Comparison of ENCODE assay signal across 21 cellular contexts in genomic region chr14:96418075-96418474, GRCh38. TPM values are rescaled to one million over a fixed set of nuclear protein-coding genes. Genes with fewer than 3 reads are reported as not detected.
A peak's percentile ranks its signal among the peaks of the same experiment; 100 is the strongest.
DNase-seq lines count a peak whose midpoint lies in the region; ATAC-seq, FAIRE-seq and TF ChIP-seq lines count a peak whose summit lies in the region.
"Had no signal": no experiment of that assay in that cellular context is flagged by ENCODE, and none has a peak within 500 bp of the region (broad histone marks: within the 10 kb centered on the region; RNA-seq: fewer than 3 reads in every experiment).

No MANE protein-coding gene starts in this region.

- no peak overlapping the region for H3K27ac Mint-ChIP-seq in immature natural killer cell
- no peak overlapping the region for H3K27ac Mint-ChIP-seq in nephron progenitor cell
- H3K27ac Mint-ChIP-seq: B cell; CD4-positive, alpha-beta T cell; CD8-positive, alpha-beta T cell had no signal

- no peak overlapping the region for H3K9ac ChIP-seq in HCT116 (ENCODE audit: low read length)
- H3K9ac ChIP-seq in K562 (ENCODE audit: insufficient read depth in 1 of 2, low read depth in 2 of 2, low read length in 2 of 2), result no peak overlapping the region
- H3K9ac ChIP-seq: BLaER1 treated with 17β-estradiol and CSF1 and Interleukin-3, amounts not matched to agents 10 nM and 100 nM had no signal

- intact Hi-C loops in HCT116 (cut with micrococcal nuclease), result no loop called here
- intact Hi-C loops in K562 (cut with micrococcal nuclease), result no loop called here

- H2AFZ ChIP-seq in HCT116 (ENCODE audit: low read depth, low read length, poor library complexity, severe bottlenecking) (no peak overlapping the region), K562 (ENCODE audit: low read depth, low read length) (no peak overlapping the region)

- H3K36me3 Mint-ChIP-seq in immature natural killer cell (no peaks in the 10 kb centered on the region), nephron progenitor cell (ENCODE audit: low read depth) (no peaks in the 10 kb centered on the region)
- H3K36me3 Mint-ChIP-seq: CD8-positive, alpha-beta T cell had no signal

- FAIRE-seq in K562 (lab: Jason Lieb, UNC), result no peak
- FAIRE-seq: A549, D721Med, G401.6, GM12891, GM19239 had no signal

- in situ Hi-C loops in K562 (cut with MboI), result loop anchor here (25.0 kb wide), 1 partner anchor 856 kb away; no protein-coding TSS in a partner anchor

- H3K27me3 ChIP-seq in HCT116 (ENCODE audit: insufficient read depth, low read length), result no peaks in the 10 kb centered on the region
- H3K27me3 ChIP-seq in K562 (ENCODE audit: control insufficient read depth in 2 of 2, insufficient read depth in 2 of 2, low read length in 2 of 2), result peaks cover 0 to 5% of the 10 kb centered on the region in 2 experiments; a peak in 2 of 5 replicates
- H3K27me3 ChIP-seq: BLaER1 treated with 17β-estradiol and CSF1 and Interleukin-3, amounts not matched to agents 10 nM and 100 nM had no signal

- ATAC-seq in HCT116 (peak; percentile 42; the same call in 1 of the 2 replicates), K562 (peak; percentile 68; the same call in 2 of the 3 replicates)
- ATAC-seq: A549; CD8-positive, alpha-beta T cell had no signal

- BruUV-seq in HCT116 (replicated peaks; lab: Mats Ljungman, UMichigan) (no TSS peak), K562 (replicated peaks; lab: Mats Ljungman, UMichigan) (no TSS peak)

- TF ChIP-seq RAD21 in HCT116 (IDR thresholded peaks at IDR 0.05; ENCODE audit: low read depth), result no peak
- no peak for TF ChIP-seq RAD21 in K562 (CRISPR knock-in tag; conservative IDR thresholded peaks at IDR 0.05 in 1 of 2, IDR thresholded peaks at IDR 0.05 in 1 of 2)

- H3K4me1 ChIP-seq in HCT116 (ENCODE audit: control insufficient read depth in 1 of 2, insufficient read depth in 2 of 2, low read length in 2 of 2) (no peaks in the 10 kb centered on the region), K562 (replicated peaks in 1 of 2; ENCODE audit: control insufficient read depth in 2 of 2, insufficient read depth in 2 of 2, low read length in 2 of 2) (no peaks in the 10 kb centered on the region; a peak in 1 of 5 replicates)
- H3K4me1 ChIP-seq: A549; BLaER1 treated with 17β-estradiol and CSF1 and Interleukin-3, amounts not matched to agents 10 nM and 100 nM; Caco-2 had no signal

- H3K4me3 Mint-ChIP-seq in immature natural killer cell (no peak overlapping the region), nephron progenitor cell (no peak overlapping the region)
- H3K4me3 Mint-ChIP-seq: B cell; CD4-positive, alpha-beta T cell; CD8-positive, alpha-beta T cell had no signal

- no peak for TF ChIP-seq EP300 in K562 (IDR thresholded peaks at IDR 0.05; ENCODE audit: low read length)

- H3K36me3 ChIP-seq in HCT116 (ENCODE audit: control insufficient read depth in 1 of 2, insufficient read depth in 2 of 2, low read length in 2 of 2), result no peaks in the 10 kb centered on the region
- no peaks in the 10 kb centered on the region for H3K36me3 ChIP-seq in K562 (ENCODE audit: control insufficient read depth, insufficient read depth, low read length)
- H3K36me3 ChIP-seq: BLaER1 treated with 17β-estradiol and CSF1 and Interleukin-3, amounts not matched to agents 10 nM and 100 nM had no signal

- no peak overlapping the region for H3K27ac ChIP-seq in HCT116 (ENCODE audit: low read depth, low read length)
- no peak overlapping the region for H3K27ac ChIP-seq in K562 (ENCODE audit: extremely low read depth, low read depth, low read length)
- H3K27ac ChIP-seq: 22Rv1; A549; BLaER1 treated with 17β-estradiol and CSF1 and Interleukin-3, amounts not matched to agents 10 nM and 100 nM; C4-2B had no signal

- no peak for TF ChIP-seq CTCF in HCT116 (IDR thresholded peaks at IDR 0.05 in 2 of 3, conservative IDR thresholded peaks at IDR 0.05 in 1 of 3; ENCODE audit: borderline replicate concordance in 1 of 3, insufficient read depth in 1 of 3, low read depth in 2 of 3, low read length in 2 of 3)
- TF ChIP-seq CTCF in K562 (IDR thresholded peaks at IDR 0.05 in 2 of 3, conservative IDR thresholded peaks at IDR 0.05 in 1 of 3; ENCODE audit: insufficient read depth in 2 of 3, low read depth in 1 of 3, low read length in 3 of 3), result no peak
- TF ChIP-seq CTCF in nephron progenitor cell (IDR thresholded peaks at IDR 0.05), result no peak

- H3K9me1 ChIP-seq in K562 (ENCODE audit: control insufficient read depth, insufficient read depth, low read length), result no peaks in the 10 kb centered on the region

- TF ChIP-seq POLR2A in HCT116 (IDR thresholded peaks at IDR 0.05; ENCODE audit: borderline replicate concordance, extremely low read depth, insufficient read depth, insufficient read length) (no peak), K562 (conservative IDR thresholded peaks at IDR 0.05) (no peak)

- H3K4me3 ChIP-seq in HCT116 (replicated peaks in 1 of 2; ENCODE audit: low read depth in 1 of 2, low read length in 2 of 2), result no peak overlapping the region
- no peak overlapping the region for H3K4me3 ChIP-seq in K562
- H3K4me3 ChIP-seq: A549; BLaER1 treated with 17β-estradiol and CSF1 and Interleukin-3, amounts not matched to agents 10 nM and 100 nM had no signal

- RAD21 ChIA-PET in HCT116 (lab: Charles Lee; ENCODE audit: low non-redundant PET in 1 of 2, low total read pairs in 2 of 2, uncharacterized antibody in 2 of 2, unreplicated experiment in 2 of 2), result no interaction called here

- H3K79me2 ChIP-seq in HCT116 (ENCODE audit: insufficient read depth, low read length) (no peaks in the 10 kb centered on the region), K562 (ENCODE audit: control insufficient read depth, insufficient read depth, low read length) (no peaks in the 10 kb centered on the region)

- no peaks in the 10 kb centered on the region for H4K20me1 ChIP-seq in HCT116 (ENCODE audit: insufficient read depth)
- H4K20me1 ChIP-seq in K562 (replicated peaks; ENCODE audit: control insufficient read depth, insufficient read depth, low read length), result no peaks in the 10 kb centered on the region
- H4K20me1 ChIP-seq: BLaER1 treated with 17β-estradiol and CSF1 and Interleukin-3, amounts not matched to agents 10 nM and 100 nM had no signal

- H3K27me3 Mint-ChIP-seq in immature natural killer cell (ENCODE audit: low read depth in 3 of 3) (peaks cover 0 to 7% (median 0%) of the 10 kb centered on the region in 3 donors), nephron progenitor cell (ENCODE audit: low read depth, poor library complexity) (no peaks in the 10 kb centered on the region)
- H3K27me3 Mint-ChIP-seq: CD4-positive, alpha-beta T cell had no signal

- POLR2A ChIA-PET in HCT116 (lab: Charles Lee) (no interaction called here), HEK293T (lab: Yijun Ruan, JAX) (no interaction called here), K562 (lab: Yijun Ruan, JAX) (no interaction called here)

- CTCF ChIA-PET in HCT116 (lab: Charles Lee) (no interaction called here), HEK293T (lab: Yijun Ruan, JAX) (no interaction called here), K562 (lab: Yijun Ruan, JAX; ENCODE audit: low intra/inter-chr PET ratio) (interaction anchor here (0.9 kb wide), 1 partner anchor 120 kb away, joined by 4 read pairs; no protein-coding TSS in a partner anchor)

- DNase-seq in HCT116 (ENCODE audit: low read depth, low spot score), result no peak
- DNase-seq in HEK293T (ENCODE audit: extremely low spot score), result no peak
- DNase-seq in K562 (ENCODE audit: extremely low read depth in 1 of 4, low spot score in 3 of 4), result no peak
- DNase-seq in immature natural killer cell, result no peak
- no peak for DNase-seq in nephron progenitor cell
- DNase-seq: AML-193; Caco-2; Calu3; CD4-positive, alpha-beta T cell; CD8-positive, alpha-beta T cell; DMS79 treated with DMSO at 0.1 percent for 48 hours; GF-D8 had no signal

- no peak overlapping the region for H3K4me2 ChIP-seq in HCT116 (ENCODE audit: low read length)
- H3K4me2 ChIP-seq in K562 (ENCODE audit: insufficient read depth, low read length), result no peak overlapping the region
- H3K4me2 ChIP-seq: A549; BLaER1 treated with 17β-estradiol and CSF1 and Interleukin-3, amounts not matched to agents 10 nM and 100 nM had no signal

- H3K9me2 ChIP-seq in HCT116 (ENCODE audit: insufficient read depth), result no peaks in the 10 kb centered on the region

- no peaks in the 10 kb centered on the region for H3K9me3 Mint-ChIP-seq in immature natural killer cell
- no peaks in the 10 kb centered on the region for H3K9me3 Mint-ChIP-seq in nephron progenitor cell
- H3K9me3 Mint-ChIP-seq: CD4-positive, alpha-beta T cell; CD8-positive, alpha-beta T cell had no signal

- peaks cover 0 to under 1% of the 10 kb centered on the region in 2 donors for H3K4me1 Mint-ChIP-seq in immature natural killer cell
- peaks cover 12% of the 10 kb centered on the region for H3K4me1 Mint-ChIP-seq in nephron progenitor cell
- H3K4me1 Mint-ChIP-seq: B cell had no signal

- H3K9me3 ChIP-seq in HCT116 (ENCODE audit: control insufficient read depth in 1 of 2, insufficient read depth in 1 of 2, low read depth in 1 of 2, low read length in 2 of 2) (no peaks in the 10 kb centered on the region), K562 (replicated peaks; ENCODE audit: control insufficient read depth, insufficient read depth, low read depth, low read length) (no peaks in the 10 kb centered on the region)
- H3K9me3 ChIP-seq: A549; BLaER1 treated with 17β-estradiol and CSF1 and Interleukin-3, amounts not matched to agents 10 nM and 100 nM; Caco-2 had no signal

- 28% methylated on average over 4 of the region's 4 CpGs for WGBS in K562 (ENCODE audit: insufficient coverage, low coverage, missing lambda C conversion rate)

RNA-seq across cellular contexts. Expression of gene AK7, which starts 26.1 kb away (rescaled TPM):
- total RNA-seq in HCT116 (2021; ENCODE audit: unreplicated experiment) (2.8 TPM), K562 (2014; rRNA removed) (0.18 and 0.86 TPM in 2 replicates), K562 (2014; rRNA removed; fragmentation: Illumina TruSeq; extraction: Trizol) (1.4 and 1.6 TPM in 2 replicates), K562 (2015; rRNA removed; fragmentation: Illumina TruSeq; extraction: Trizol) (0.43 and 0.53 TPM in 2 replicates), K562 (2021) (0.98 TPM in 2 replicates)
- 0.75 and 1.7 TPM in 2 replicates for polyA plus RNA-seq in HCT116 (2012)
- total RNA-seq in K562 (2011; cell fraction: chromatin; rRNA removed; ENCODE audit: low replicate concordance), result 4.5 and 4.7 TPM in 2 replicates
- total RNA-seq in K562 (2011; cell fraction: nucleolus; rRNA removed), result 2.7 and 2.9 TPM in 2 replicates
- total RNA-seq in K562 (2011; cell fraction: nucleoplasm; rRNA removed), result 3.7 and 4.7 TPM in 2 replicates
- polyA plus RNA-seq in K562 (2011; rRNA removed) (0.62 and 1.3 TPM in 2 replicates), K562 (2014; fragmentation: Illumina TruSeq; extraction: Trizol) (0.89 and 1.0 TPM in 2 replicates), K562 (2014; fragmentation: Nextera tagmentation; extraction: Ambion mirVana) (1 to 10 TPM in 1 of 2 experiments, under 1 TPM in 1; 0.94 to 1.1 TPM), K562 (2014; rRNA removed) (0.81 and 1.1 TPM in 2 replicates), immature natural killer cell (under 1 TPM in 1 of 3 donors, not detected in 2; 0.31 TPM)
- polyA plus RNA-seq in K562 (2011; cell fraction: cytosol; rRNA removed), result 0.58 and 0.69 TPM in 2 replicates
- polyA plus RNA-seq in K562 (2011; cell fraction: nucleus; rRNA removed), result 0.55 and 1.2 TPM in 2 replicates
- polyA plus RNA-seq in K562 (2012), result 0.98 and 1.3 TPM in 2 replicates
- 0.81 and 2.1 TPM in 2 replicates for polyA minus RNA-seq in K562 (2011; rRNA and poly(A)+ RNA removed)
- polyA minus RNA-seq in K562 (2011; cell fraction: cytosol; rRNA and poly(A)+ RNA removed), result not detected in 2 replicates
- 0.94 and 1.8 TPM in 2 replicates for polyA minus RNA-seq in K562 (2011; cell fraction: nucleus; rRNA and poly(A)+ RNA removed)
- total RNA-seq: CD4-positive, alpha-beta T cell; CD8-positive, alpha-beta T cell had no signal

RNA-seq across cellular contexts. Expression of gene GSKIP, which starts 54.7 kb away (rescaled TPM):
- total RNA-seq in HCT116 (2021; ENCODE audit: unreplicated experiment), result 21.7 TPM
- polyA plus RNA-seq in HCT116 (2012), result 15.8 and 15.9 TPM in 2 replicates
- total RNA-seq in K562 (2011; cell fraction: chromatin; rRNA removed; ENCODE audit: low replicate concordance), result 5.7 and 14.8 TPM in 2 replicates
- 4.0 and 5.0 TPM in 2 replicates for total RNA-seq in K562 (2011; cell fraction: nucleolus; rRNA removed)
- total RNA-seq in K562 (2011; cell fraction: nucleoplasm; rRNA removed), result 6.6 and 8.5 TPM in 2 replicates
- total RNA-seq in K562 (2014; rRNA removed), result 12.9 and 14.1 TPM in 2 replicates
- 33.2 and 39.0 TPM in 2 replicates for total RNA-seq in K562 (2014; rRNA removed; fragmentation: Illumina TruSeq; extraction: Trizol)
- 21.3 and 22.2 TPM in 2 replicates for total RNA-seq in K562 (2015; rRNA removed; fragmentation: Illumina TruSeq; extraction: Trizol)
- 18.4 and 21.3 TPM in 2 replicates for total RNA-seq in K562 (2021)
- polyA plus RNA-seq in K562 (2011; rRNA removed), result 15.6 and 22.2 TPM in 2 replicates
- 6.4 and 11.8 TPM in 2 replicates for polyA plus RNA-seq in K562 (2011; cell fraction: cytosol; rRNA removed)
- polyA plus RNA-seq in K562 (2011; cell fraction: nucleus; rRNA removed), result 3.9 and 6.5 TPM in 2 replicates
- polyA plus RNA-seq in K562 (2012), result 24.7 and 24.9 TPM in 2 replicates
- 28.5 and 33.5 TPM in 2 replicates for polyA plus RNA-seq in K562 (2014; fragmentation: Illumina TruSeq; extraction: Trizol)
- 10 to 100 TPM; 47.6 to 58.9 TPM for polyA plus RNA-seq in K562 (2014; fragmentation: Nextera tagmentation; extraction: Ambion mirVana)
- 14.5 and 14.6 TPM in 2 replicates for polyA plus RNA-seq in K562 (2014; rRNA removed)
- 29.7 and 32.3 TPM in 2 replicates for polyA minus RNA-seq in K562 (2011; rRNA and poly(A)+ RNA removed)
- polyA minus RNA-seq in K562 (2011; cell fraction: cytosol; rRNA and poly(A)+ RNA removed), result 8.5 and 12.4 TPM in 2 replicates
- 2.2 and 5.6 TPM in 2 replicates for polyA minus RNA-seq in K562 (2011; cell fraction: nucleus; rRNA and poly(A)+ RNA removed)
- 10 to 100 TPM; 18.0 to 23.2 (median 21.2) TPM for polyA plus RNA-seq in immature natural killer cell

RNA-seq across cellular contexts. Expression of gene ATG2B, which starts 54.9 kb away (rescaled TPM):
- total RNA-seq in HCT116 (2021; ENCODE audit: unreplicated experiment) (6.4 TPM), K562 (2014; rRNA removed) (7.1 and 10.4 TPM in 2 replicates), K562 (2014; rRNA removed; fragmentation: Illumina TruSeq; extraction: Trizol) (12.3 and 13.9 TPM in 2 replicates), K562 (2015; rRNA removed; fragmentation: Illumina TruSeq; extraction: Trizol) (7.5 and 8.7 TPM in 2 replicates), K562 (2021) (9.8 and 12.9 TPM in 2 replicates)
- polyA plus RNA-seq in HCT116 (2012), result 2.2 and 2.4 TPM in 2 replicates
- 24.6 and 83.9 TPM in 2 replicates for total RNA-seq in K562 (2011; cell fraction: chromatin; rRNA removed; ENCODE audit: low replicate concordance)
- 8.7 and 20.5 TPM in 2 replicates for total RNA-seq in K562 (2011; cell fraction: nucleolus; rRNA removed)
- total RNA-seq in K562 (2011; cell fraction: nucleoplasm; rRNA removed), result 27.6 and 27.7 TPM in 2 replicates
- polyA plus RNA-seq in K562 (2011; rRNA removed) (7.0 and 7.9 TPM in 2 replicates), K562 (2014; fragmentation: Illumina TruSeq; extraction: Trizol) (9.8 and 11.3 TPM in 2 replicates), K562 (2014; fragmentation: Nextera tagmentation; extraction: Ambion mirVana) (1 to 10 TPM in 1 of 2 experiments, under 1 TPM in 1; 0.83 to 1.6 TPM), K562 (2014; rRNA removed) (8.0 and 9.4 TPM in 2 replicates), immature natural killer cell (1 to 10 TPM; 1.6 to 3.2 (median 2.9) TPM)
- polyA plus RNA-seq in K562 (2011; cell fraction: cytosol; rRNA removed), result 2.8 and 3.8 TPM in 2 replicates
- 21.3 and 27.5 TPM in 2 replicates for polyA plus RNA-seq in K562 (2011; cell fraction: nucleus; rRNA removed)
- polyA plus RNA-seq in K562 (2012), result 4.6 and 7.2 TPM in 2 replicates
- 14.3 and 14.5 TPM in 2 replicates for polyA minus RNA-seq in K562 (2011; rRNA and poly(A)+ RNA removed)
- 4.3 and 9.4 TPM in 2 replicates for polyA minus RNA-seq in K562 (2011; cell fraction: cytosol; rRNA and poly(A)+ RNA removed)
- 18.6 and 29.8 TPM in 2 replicates for polyA minus RNA-seq in K562 (2011; cell fraction: nucleus; rRNA and poly(A)+ RNA removed)
